Comparison of ENCODE assay signal across 1 cellular context in genomic region chr13:42320375-42320787, GRCh38.
TF ChIP-seq lines count a peak whose summit lies in the region.

No MANE protein-coding gene starts in this region.

TF ChIP-seq in GM23338, 12 proteins besides CTCF, POLR2A, EP300 and RAD21 (continued from another document):
- TF ChIP-seq ZNF462 (CRISPR knock-in tag; IDR thresholded peaks at IDR 0.05) (no peak), POLR2AphosphoS5 (IDR thresholded peaks at IDR 0.05; ENCODE audit: low read depth) (no peak), EZH2phosphoT487 (IDR thresholded peaks at IDR 0.05; ENCODE audit: unreplicated experiment) (no peak), ETS1 (IDR thresholded peaks at IDR 0.05) (no peak), CREB1 (CRISPR knock-in tag; IDR thresholded peaks at IDR 0.05; ENCODE audit: low read depth) (no peak), EZH2 (IDR thresholded peaks at IDR 0.05; ENCODE audit: low read depth, unreplicated experiment) (no peak), NANOG (IDR thresholded peaks at IDR 0.05; ENCODE audit: borderline replicate concordance) (no peak), ZNF114 (CRISPR knock-in tag; IDR thresholded peaks at IDR 0.05) (no peak), ZNF331 (CRISPR knock-in tag; IDR thresholded peaks at IDR 0.05; ENCODE audit: low read depth) (no peak), STAT1 (IDR thresholded peaks at IDR 0.05; ENCODE audit: unreplicated experiment) (no peak)
